1 cellular context compared by ENCODE assay signal in the genomic region with DNA sequence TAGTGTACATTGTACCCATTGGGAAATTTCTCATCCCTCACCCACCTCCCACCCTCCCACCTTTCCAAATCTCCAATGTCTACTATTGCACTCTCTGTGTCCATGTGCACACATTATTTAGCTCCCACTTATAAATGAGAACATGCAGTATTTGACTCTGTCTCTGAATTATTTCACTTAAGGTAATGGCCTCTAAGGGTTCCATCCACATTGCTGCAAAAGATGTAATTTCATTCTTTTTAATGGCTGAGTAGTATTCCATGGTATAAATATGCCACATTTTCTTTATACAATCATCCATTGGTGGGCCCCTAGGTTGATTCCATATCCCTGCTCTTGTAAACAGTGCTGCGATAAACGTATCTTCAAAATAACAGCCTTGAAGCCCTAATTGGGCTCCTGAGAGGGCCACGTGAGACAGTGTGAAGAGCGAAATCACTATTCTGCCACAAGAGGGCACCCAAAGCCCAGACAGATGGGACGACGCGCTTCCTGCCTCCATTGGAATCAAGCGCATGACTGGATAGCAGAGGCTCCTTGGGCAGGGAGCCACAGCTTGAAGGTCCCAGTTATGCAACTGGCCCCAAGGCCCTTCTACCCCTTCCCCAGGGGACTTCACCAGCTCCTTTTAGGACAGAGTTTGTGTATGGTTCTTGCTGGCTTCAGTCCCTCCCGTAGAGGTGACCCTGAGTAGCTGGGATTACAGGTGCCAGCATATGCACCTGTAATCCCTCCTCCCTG.
TF ChIP-seq lines count a peak whose summit lies in the region.

No MANE protein-coding gene starts in this region.

TF ChIP-seq in K562, 482 proteins besides CTCF, POLR2A, EP300 and RAD21 (continued from another document and continues in another):
- TF ChIP-seq SMAD2 (IDR thresholded peaks at IDR 0.05; ENCODE audit: low read depth, low read length) = no peak
- TF ChIP-seq, protein P1, sequence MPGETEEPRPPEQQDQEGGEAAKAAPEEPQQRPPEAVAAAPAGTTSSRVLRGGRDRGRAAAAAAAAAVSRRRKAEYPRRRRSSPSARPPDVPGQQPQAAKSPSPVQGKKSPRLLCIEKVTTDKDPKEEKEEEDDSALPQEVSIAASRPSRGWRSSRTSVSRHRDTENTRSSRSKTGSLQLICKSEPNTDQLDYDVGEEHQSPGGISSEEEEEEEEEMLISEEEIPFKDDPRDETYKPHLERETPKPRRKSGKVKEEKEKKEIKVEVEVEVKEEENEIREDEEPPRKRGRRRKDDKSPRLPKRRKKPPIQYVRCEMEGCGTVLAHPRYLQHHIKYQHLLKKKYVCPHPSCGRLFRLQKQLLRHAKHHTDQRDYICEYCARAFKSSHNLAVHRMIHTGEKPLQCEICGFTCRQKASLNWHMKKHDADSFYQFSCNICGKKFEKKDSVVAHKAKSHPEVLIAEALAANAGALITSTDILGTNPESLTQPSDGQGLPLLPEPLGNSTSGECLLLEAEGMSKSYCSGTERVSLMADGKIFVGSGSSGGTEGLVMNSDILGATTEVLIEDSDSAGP (CRISPR knock-in tag; IDR thresholded peaks at IDR 0.05) = no peak
- TF ChIP-seq, protein P2, sequence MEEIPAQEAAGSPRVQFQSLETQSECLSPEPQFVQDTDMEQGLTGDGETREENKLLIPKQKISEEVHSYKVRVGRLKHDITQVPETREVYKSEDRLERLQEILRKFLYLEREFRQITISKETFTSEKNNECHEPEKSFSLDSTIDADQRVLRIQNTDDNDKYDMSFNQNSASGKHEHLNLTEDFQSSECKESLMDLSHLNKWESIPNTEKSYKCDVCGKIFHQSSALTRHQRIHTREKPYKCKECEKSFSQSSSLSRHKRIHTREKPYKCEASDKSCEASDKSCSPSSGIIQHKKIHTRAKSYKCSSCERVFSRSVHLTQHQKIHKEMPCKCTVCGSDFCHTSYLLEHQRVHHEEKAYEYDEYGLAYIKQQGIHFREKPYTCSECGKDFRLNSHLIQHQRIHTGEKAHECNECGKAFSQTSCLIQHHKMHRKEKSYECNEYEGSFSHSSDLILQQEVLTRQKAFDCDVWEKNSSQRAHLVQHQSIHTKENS (CRISPR knock-in tag; IDR thresholded peaks at IDR 0.05) = no peak
- TF ChIP-seq, protein P3, sequence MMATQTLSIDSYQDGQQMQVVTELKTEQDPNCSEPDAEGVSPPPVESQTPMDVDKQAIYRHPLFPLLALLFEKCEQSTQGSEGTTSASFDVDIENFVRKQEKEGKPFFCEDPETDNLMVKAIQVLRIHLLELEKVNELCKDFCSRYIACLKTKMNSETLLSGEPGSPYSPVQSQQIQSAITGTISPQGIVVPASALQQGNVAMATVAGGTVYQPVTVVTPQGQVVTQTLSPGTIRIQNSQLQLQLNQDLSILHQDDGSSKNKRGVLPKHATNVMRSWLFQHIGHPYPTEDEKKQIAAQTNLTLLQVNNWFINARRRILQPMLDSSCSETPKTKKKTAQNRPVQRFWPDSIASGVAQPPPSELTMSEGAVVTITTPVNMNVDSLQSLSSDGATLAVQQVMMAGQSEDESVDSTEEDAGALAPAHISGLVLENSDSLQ (IDR thresholded peaks at IDR 0.05) = no peak
- no peak for TF ChIP-seq FOXK2 (conservative IDR thresholded peaks at IDR 0.05 in 1 of 2, IDR thresholded peaks at IDR 0.05 in 1 of 2; ENCODE audit: low read depth in 2 of 2)
- peak; percentile 31; the same call in 1 of the 2 replicates for TF ChIP-seq CTBP1 (IDR thresholded peaks at IDR 0.05; ENCODE audit: borderline replicate concordance)
- no peak for TF ChIP-seq POLR2B (IDR thresholded peaks at IDR 0.05; ENCODE audit: low read depth, partially characterized antibody)
- TF ChIP-seq, protein P4, sequence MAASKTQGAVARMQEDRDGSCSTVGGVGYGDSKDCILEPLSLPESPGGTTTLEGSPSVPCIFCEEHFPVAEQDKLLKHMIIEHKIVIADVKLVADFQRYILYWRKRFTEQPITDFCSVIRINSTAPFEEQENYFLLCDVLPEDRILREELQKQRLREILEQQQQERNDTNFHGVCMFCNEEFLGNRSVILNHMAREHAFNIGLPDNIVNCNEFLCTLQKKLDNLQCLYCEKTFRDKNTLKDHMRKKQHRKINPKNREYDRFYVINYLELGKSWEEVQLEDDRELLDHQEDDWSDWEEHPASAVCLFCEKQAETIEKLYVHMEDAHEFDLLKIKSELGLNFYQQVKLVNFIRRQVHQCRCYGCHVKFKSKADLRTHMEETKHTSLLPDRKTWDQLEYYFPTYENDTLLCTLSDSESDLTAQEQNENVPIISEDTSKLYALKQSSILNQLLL (CRISPR knock-in tag; IDR thresholded peaks at IDR 0.05; ENCODE audit: borderline replicate concordance) = no peak
- TF ChIP-seq, protein P5, sequence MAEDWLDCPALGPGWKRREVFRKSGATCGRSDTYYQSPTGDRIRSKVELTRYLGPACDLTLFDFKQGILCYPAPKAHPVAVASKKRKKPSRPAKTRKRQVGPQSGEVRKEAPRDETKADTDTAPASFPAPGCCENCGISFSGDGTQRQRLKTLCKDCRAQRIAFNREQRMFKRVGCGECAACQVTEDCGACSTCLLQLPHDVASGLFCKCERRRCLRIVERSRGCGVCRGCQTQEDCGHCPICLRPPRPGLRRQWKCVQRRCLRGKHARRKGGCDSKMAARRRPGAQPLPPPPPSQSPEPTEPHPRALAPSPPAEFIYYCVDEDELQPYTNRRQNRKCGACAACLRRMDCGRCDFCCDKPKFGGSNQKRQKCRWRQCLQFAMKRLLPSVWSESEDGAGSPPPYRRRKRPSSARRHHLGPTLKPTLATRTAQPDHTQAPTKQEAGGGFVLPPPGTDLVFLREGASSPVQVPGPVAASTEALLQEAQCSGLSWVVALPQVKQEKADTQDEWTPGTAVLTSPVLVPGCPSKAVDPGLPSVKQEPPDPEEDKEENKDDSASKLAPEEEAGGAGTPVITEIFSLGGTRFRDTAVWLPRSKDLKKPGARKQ (CRISPR knock-in tag; IDR thresholded peaks at IDR 0.05) = no peak
- TF ChIP-seq CREB1 (IDR thresholded peaks at IDR 0.05) = no peak
- TF ChIP-seq CREB1 (CRISPR knock-in tag; IDR thresholded peaks at IDR 0.05) = peak; percentile 51; the same call in 1 of the 2 replicates
- no peak for TF ChIP-seq NEUROD1 (IDR thresholded peaks at IDR 0.05; ENCODE audit: borderline replicate concordance, low read depth, low read length, partially characterized antibody)
- TF ChIP-seq L3MBTL2 (IDR thresholded peaks at IDR 0.05) = peak; percentile 99
- TF ChIP-seq BHLHE40 (IDR thresholded peaks at IDR 0.05; ENCODE audit: low read length) = peak; percentile 84
- peak; percentile 61 for TF ChIP-seq ELF1 (tag; IDR thresholded peaks at IDR 0.05)
- TF ChIP-seq LCOR (CRISPR knock-in tag; IDR thresholded peaks at IDR 0.05) = peak; percentile 56; the same call in 1 of the 2 replicates
- no peak for TF ChIP-seq ZBTB1 (CRISPR knock-in tag; IDR thresholded peaks at IDR 0.05; ENCODE audit: borderline replicate concordance, low read depth)
- TF ChIP-seq, protein P6, sequence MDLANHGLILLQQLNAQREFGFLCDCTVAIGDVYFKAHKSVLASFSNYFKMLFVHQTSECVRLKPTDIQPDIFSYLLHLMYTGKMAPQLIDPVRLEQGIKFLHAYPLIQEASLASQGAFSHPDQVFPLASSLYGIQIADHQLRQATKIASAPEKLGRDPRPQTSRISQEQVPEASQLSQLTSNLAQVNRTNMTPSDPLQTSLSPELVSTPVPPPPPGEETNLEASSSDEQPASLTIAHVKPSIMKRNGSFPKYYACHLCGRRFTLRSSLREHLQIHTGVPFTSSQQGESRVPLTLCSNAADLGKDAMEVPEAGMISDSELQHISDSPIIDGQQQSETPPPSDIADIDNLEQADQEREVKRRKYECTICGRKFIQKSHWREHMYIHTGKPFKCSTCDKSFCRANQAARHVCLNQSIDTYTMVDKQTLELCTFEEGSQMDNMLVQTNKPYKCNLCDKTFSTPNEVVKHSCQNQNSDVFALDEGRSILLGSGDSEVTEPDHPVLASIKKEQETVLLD (IDR thresholded peaks at IDR 0.05) = no peak
- no peak for TF ChIP-seq CREBBP (IDR thresholded peaks at IDR 0.05; ENCODE audit: low read depth, low read length)
- TF ChIP-seq, protein P7, sequence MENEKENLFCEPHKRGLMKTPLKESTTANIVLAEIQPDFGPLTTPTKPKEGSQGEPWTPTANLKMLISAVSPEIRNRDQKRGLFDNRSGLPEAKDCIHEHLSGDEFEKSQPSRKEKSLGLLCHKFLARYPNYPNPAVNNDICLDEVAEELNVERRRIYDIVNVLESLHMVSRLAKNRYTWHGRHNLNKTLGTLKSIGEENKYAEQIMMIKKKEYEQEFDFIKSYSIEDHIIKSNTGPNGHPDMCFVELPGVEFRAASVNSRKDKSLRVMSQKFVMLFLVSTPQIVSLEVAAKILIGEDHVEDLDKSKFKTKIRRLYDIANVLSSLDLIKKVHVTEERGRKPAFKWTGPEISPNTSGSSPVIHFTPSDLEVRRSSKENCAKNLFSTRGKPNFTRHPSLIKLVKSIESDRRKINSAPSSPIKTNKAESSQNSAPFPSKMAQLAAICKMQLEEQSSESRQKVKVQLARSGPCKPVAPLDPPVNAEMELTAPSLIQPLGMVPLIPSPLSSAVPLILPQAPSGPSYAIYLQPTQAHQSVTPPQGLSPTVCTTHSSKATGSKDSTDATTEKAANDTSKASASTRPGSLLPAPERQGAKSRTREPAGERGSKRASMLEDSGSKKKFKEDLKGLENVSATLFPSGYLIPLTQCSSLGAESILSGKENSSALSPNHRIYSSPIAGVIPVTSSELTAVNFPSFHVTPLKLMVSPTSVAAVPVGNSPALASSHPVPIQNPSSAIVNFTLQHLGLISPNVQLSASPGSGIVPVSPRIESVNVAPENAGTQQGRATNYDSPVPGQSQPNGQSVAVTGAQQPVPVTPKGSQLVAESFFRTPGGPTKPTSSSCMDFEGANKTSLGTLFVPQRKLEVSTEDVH (IDR thresholded peaks at IDR 0.05; ENCODE audit: low read depth, partially characterized antibody) = no peak
- no peak for TF ChIP-seq CEBPG (CRISPR knock-in tag; IDR thresholded peaks at IDR 0.05)
- no peak; a peak in 1 of 4 replicates for TF ChIP-seq CEBPG (tag; conservative IDR thresholded peaks at IDR 0.05 in 1 of 2, IDR thresholded peaks at IDR 0.05 in 1 of 2)
- TF ChIP-seq, protein P8, sequence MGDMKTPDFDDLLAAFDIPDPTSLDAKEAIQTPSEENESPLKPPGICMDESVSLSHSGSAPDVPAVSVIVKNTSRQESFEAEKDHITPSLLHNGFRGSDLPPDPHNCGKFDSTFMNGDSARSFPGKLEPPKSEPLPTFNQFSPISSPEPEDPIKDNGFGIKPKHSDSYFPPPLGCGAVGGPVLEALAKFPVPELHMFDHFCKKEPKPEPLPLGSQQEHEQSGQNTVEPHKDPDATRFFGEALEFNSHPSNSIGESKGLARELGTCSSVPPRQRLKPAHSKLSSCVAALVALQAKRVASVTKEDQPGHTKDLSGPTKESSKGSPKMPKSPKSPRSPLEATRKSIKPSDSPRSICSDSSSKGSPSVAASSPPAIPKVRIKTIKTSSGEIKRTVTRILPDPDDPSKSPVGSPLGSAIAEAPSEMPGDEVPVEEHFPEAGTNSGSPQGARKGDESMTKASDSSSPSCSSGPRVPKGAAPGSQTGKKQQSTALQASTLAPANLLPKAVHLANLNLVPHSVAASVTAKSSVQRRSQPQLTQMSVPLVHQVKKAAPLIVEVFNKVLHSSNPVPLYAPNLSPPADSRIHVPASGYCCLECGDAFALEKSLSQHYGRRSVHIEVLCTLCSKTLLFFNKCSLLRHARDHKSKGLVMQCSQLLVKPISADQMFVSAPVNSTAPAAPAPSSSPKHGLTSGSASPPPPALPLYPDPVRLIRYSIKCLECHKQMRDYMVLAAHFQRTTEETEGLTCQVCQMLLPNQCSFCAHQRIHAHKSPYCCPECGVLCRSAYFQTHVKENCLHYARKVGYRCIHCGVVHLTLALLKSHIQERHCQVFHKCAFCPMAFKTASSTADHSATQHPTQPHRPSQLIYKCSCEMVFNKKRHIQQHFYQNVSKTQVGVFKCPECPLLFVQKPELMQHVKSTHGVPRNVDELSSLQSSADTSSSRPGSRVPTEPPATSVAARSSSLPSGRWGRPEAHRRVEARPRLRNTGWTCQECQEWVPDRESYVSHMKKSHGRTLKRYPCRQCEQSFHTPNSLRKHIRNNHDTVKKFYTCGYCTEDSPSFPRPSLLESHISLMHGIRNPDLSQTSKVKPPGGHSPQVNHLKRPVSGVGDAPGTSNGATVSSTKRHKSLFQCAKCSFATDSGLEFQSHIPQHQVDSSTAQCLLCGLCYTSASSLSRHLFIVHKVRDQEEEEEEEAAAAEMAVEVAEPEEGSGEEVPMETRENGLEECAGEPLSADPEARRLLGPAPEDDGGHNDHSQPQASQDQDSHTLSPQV (IDR thresholded peaks at IDR 0.05) = 0 out of 2 replicates have a peak, but pooled peaks have one; percentile 32
- no peak for TF ChIP-seq SIN3B (IDR thresholded peaks at IDR 0.05; ENCODE audit: low read depth)
- no peak for TF ChIP-seq PHF8 (IDR thresholded peaks at IDR 0.05; ENCODE audit: borderline replicate concordance, low read length)
- TF ChIP-seq JUND (IDR thresholded peaks at IDR 0.05; ENCODE audit: borderline replicate concordance, low read depth, low read length) = peak; percentile 47
- TF ChIP-seq JUND (tag; IDR thresholded peaks at IDR 0.05; ENCODE audit: borderline replicate concordance, low read depth, low read length) = no peak
- TF ChIP-seq, protein P9, sequence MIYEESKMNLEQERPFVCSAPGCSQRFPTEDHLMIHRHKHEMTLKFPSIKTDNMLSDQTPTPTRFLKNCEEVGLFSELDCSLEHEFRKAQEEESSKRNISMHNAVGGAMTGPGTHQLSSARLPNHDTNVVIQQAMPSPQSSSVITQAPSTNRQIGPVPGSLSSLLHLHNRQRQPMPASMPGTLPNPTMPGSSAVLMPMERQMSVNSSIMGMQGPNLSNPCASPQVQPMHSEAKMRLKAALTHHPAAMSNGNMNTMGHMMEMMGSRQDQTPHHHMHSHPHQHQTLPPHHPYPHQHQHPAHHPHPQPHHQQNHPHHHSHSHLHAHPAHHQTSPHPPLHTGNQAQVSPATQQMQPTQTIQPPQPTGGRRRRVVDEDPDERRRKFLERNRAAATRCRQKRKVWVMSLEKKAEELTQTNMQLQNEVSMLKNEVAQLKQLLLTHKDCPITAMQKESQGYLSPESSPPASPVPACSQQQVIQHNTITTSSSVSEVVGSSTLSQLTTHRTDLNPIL (CRISPR knock-in tag; IDR thresholded peaks at IDR 0.05) = no peak
- TF ChIP-seq SRSF3 (IDR thresholded peaks at IDR 0.05; ENCODE audit: insufficient read depth, low read length) = no peak
- 0 out of 2 replicates have a peak, but pooled peaks have one; percentile 14 for TF ChIP-seq HCFC1 (IDR thresholded peaks at IDR 0.05; ENCODE audit: low read depth, low read length)
- peak; percentile 7 for TF ChIP-seq RBM25 (IDR thresholded peaks at IDR 0.05; ENCODE audit: low read depth, low read length, severe bottlenecking)
- no peak for TF ChIP-seq TEAD1 (CRISPR knock-in tag; IDR thresholded peaks at IDR 0.05)
